Comparison of ENCODE assay signal across 1 cellular context in the genomic region with DNA sequence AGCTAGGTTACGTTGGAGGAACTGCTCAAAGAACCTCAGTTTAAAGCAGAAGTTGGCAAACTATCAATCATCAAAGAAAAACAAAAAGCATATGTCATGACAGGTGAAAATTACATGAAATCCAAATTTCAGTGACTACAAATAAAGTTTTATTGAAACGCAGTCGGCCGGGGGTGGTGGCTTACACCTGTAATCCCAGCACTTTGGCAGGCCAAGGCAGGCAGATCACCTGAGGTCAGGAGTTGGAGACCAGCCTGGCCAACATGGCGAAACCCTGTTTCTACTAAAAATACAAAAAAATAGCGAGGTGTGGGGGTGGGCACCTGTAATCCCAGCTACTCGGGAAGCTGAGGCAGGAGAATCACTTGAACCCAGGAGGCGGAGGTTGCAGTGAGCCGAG. TPM values are rescaled to one million over a fixed set of nuclear protein-coding genes. Genes with fewer than 3 reads are reported as not detected.
"Had no signal": no experiment of that assay in that cellular context is flagged by ENCODE, and none has a peak within 500 bp of the region (broad histone marks: within the 10 kb centered on the region; RNA-seq: fewer than 3 reads in every experiment).

No MANE protein-coding gene starts in this region.

RNA-seq across cellular contexts. Expression of gene ABCC6, which starts 2.8 kb away (rescaled TPM):
- total RNA-seq: GM23248 had no signal
